ENCODE assay signal across 8 cellular contexts in genomic region chr6:33201147-33201545, GRCh38. TPM values are rescaled to one million over a fixed set of nuclear protein-coding genes. Genes with fewer than 3 reads are reported as not detected.
DNase-seq lines count a peak whose midpoint lies in the region; ATAC-seq and TF ChIP-seq lines count a peak whose summit lies in the region.

No MANE protein-coding gene starts in this region.

- peaks cover 55% of the 10 kb centered on the region for H3K36me3 Mint-ChIP-seq in effector memory CD8-positive, alpha-beta T cell (ENCODE audit: insufficient read depth)
- H3K36me3 Mint-ChIP-seq in natural killer cell treated with Interleukin-12 subunit alpha and Interleukin-12 subunit beta and Interleukin-15 and Interleukin-18, amount 100 ng/mL, for 72 hours, result peaks cover 36% of the 10 kb centered on the region

- H3K27me3 ChIP-seq in MM.1S (replicated peaks; ENCODE audit: insufficient read depth, low read length), result no peaks in the 10 kb centered on the region

- H3K9ac ChIP-seq in MM.1S (ENCODE audit: low read length), result peak overlapping the region; percentile 97

- peak overlapping the region; percentile 99 for H3K27ac Mint-ChIP-seq in effector memory CD8-positive, alpha-beta T cell
- peak overlapping the region; percentile 98 to 100 for H3K27ac Mint-ChIP-seq in natural killer cell treated with Interleukin-12 subunit alpha and Interleukin-12 subunit beta and Interleukin-15 and Interleukin-18, amount 100 ng/mL, for 72 hours

- peaks cover 11% of the 10 kb centered on the region for H3F3A ChIP-seq in MM.1S (ENCODE audit: insufficient read depth, low read length)

- DNase-seq in MM.1S, result no peak
- DNase-seq in effector memory CD8-positive, alpha-beta T cell, result no peak
- no peak for DNase-seq in natural killer cell treated with Interleukin-12 subunit alpha and Interleukin-12 subunit beta and Interleukin-15 and Interleukin-18, amount 100 ng/mL, for 72 hours (ENCODE audit: low spot score)
- DNase-seq in kidney tubule cell (ENCODE audit: low spot score), result no peak

- H3K9me2 ChIP-seq in MM.1S (replicated peaks; ENCODE audit: insufficient read depth, low read length), result no peaks in the 10 kb centered on the region

- peak overlapping the region; percentile 91 for H2AFZ ChIP-seq in MM.1S (ENCODE audit: low read length)

- H3K4me3 Mint-ChIP-seq in effector memory CD8-positive, alpha-beta T cell, result peak overlapping the region; percentile 100
- H3K4me3 Mint-ChIP-seq in natural killer cell treated with Interleukin-12 subunit alpha and Interleukin-12 subunit beta and Interleukin-15 and Interleukin-18, amount 100 ng/mL, for 72 hours, result peak overlapping the region; percentile 100

- H3K27me3 Mint-ChIP-seq in effector memory CD8-positive, alpha-beta T cell, result no peaks in the 10 kb centered on the region
- H3K27me3 Mint-ChIP-seq in natural killer cell treated with Interleukin-12 subunit alpha and Interleukin-12 subunit beta and Interleukin-15 and Interleukin-18, amount 100 ng/mL, for 72 hours, result peaks cover 0 to 3% of the 10 kb centered on the region in 2 donors

- peaks cover 47% of the 10 kb centered on the region for H3K79me2 ChIP-seq in MM.1S (ENCODE audit: low read length)

- H3K4me1 ChIP-seq in MM.1S (ENCODE audit: low read length), result peaks cover 35% of the 10 kb centered on the region

- no peaks in the 10 kb centered on the region; the same call in 1 of the 2 replicates for H3K36me3 ChIP-seq in MM.1S (replicated peaks; ENCODE audit: insufficient read depth, low read length)

- no peak; the same call in 1 of the 2 replicates for TF ChIP-seq CTCF in C4-2B (conservative IDR thresholded peaks at IDR 0.05)
- TF ChIP-seq CTCF in MM.1S (IDR thresholded peaks at IDR 0.05; ENCODE audit: low read length), result peak; percentile 9; the same call in 1 of the 2 replicates

- H3K4me1 Mint-ChIP-seq in effector memory CD8-positive, alpha-beta T cell (ENCODE audit: low read depth in 2 of 2), result peaks cover 70% of the 10 kb centered on the region in 2 donors
- H3K4me1 Mint-ChIP-seq in natural killer cell treated with Interleukin-12 subunit alpha and Interleukin-12 subunit beta and Interleukin-15 and Interleukin-18, amount 100 ng/mL, for 72 hours (ENCODE audit: low read depth in 2 of 2), result peaks cover 72 to 78% of the 10 kb centered on the region in 2 donors

- peak overlapping the region; percentile 100 for H3K4me2 ChIP-seq in MM.1S (ENCODE audit: low read depth, low read length)

- peak overlapping the region; percentile 96 for H3K4me3 ChIP-seq in MM.1S (ENCODE audit: low read length)

- ATAC-seq in effector memory CD8-positive, alpha-beta T cell (replicated peaks), result no peak
- no peak for ATAC-seq in natural killer cell treated with Interleukin-12 subunit alpha and Interleukin-12 subunit beta and Interleukin-15 and Interleukin-18, amount 100 ng/mL, for 72 hours
- ATAC-seq in HG03095 (IDR thresholded peaks at IDR 0.05; ENCODE audit: unreplicated experiment) (no peak), HG03354 (IDR thresholded peaks at IDR 0.05; ENCODE audit: poor library complexity, severe bottlenecking, unreplicated experiment) (no peak), HG03175 (IDR thresholded peaks at IDR 0.05; ENCODE audit: unreplicated experiment) (no peak)

- H3K27ac ChIP-seq in C4-2B (peak overlapping the region; percentile 94), MM.1S (ENCODE audit: low read length) (peak overlapping the region; percentile 82; the same call in 1 of the 2 replicates)

- H4K20me1 ChIP-seq in MM.1S (ENCODE audit: insufficient read depth, low read length), result no peaks in the 10 kb centered on the region

- no peaks in the 10 kb centered on the region for H3K9me3 Mint-ChIP-seq in effector memory CD8-positive, alpha-beta T cell
- no peaks in the 10 kb centered on the region for H3K9me3 Mint-ChIP-seq in natural killer cell treated with Interleukin-12 subunit alpha and Interleukin-12 subunit beta and Interleukin-15 and Interleukin-18, amount 100 ng/mL, for 72 hours

- no peaks in the 10 kb centered on the region for H3K9me3 ChIP-seq in MM.1S (replicated peaks; ENCODE audit: insufficient read depth, low read length)

RNA-seq across cellular contexts. Expression of gene SLC39A7, which starts 0.5 kb away (rescaled TPM):
- total RNA-seq in natural killer cell treated with Interleukin-12 subunit alpha and Interleukin-12 subunit beta and Interleukin-15 and Interleukin-18, amount 100 ng/mL, for 72 hours, result 100 to 1,000 TPM in 1 of 2 donors, 10 to 100 TPM in 1; 91.5 to 102 TPM

RNA-seq across cellular contexts. Expression of gene RXRB, which starts 0.7 kb away (rescaled TPM):
- 10 to 100 TPM; 43.9 to 50.4 TPM for total RNA-seq in natural killer cell treated with Interleukin-12 subunit alpha and Interleukin-12 subunit beta and Interleukin-15 and Interleukin-18, amount 100 ng/mL, for 72 hours

RNA-seq across cellular contexts. Expression of gene HSD17B8, which starts 3.3 kb away (rescaled TPM):
- 1 to 10 TPM; 3.3 to 6.2 TPM for total RNA-seq in natural killer cell treated with Interleukin-12 subunit alpha and Interleukin-12 subunit beta and Interleukin-15 and Interleukin-18, amount 100 ng/mL, for 72 hours

RNA-seq across cellular contexts. Expression of gene RING1, which starts 7.2 kb away (rescaled TPM):
- total RNA-seq in natural killer cell treated with Interleukin-12 subunit alpha and Interleukin-12 subunit beta and Interleukin-15 and Interleukin-18, amount 100 ng/mL, for 72 hours, result 10 to 100 TPM; 31.1 to 35.5 TPM

RNA-seq across cellular contexts. Expression of gene COL11A2, which starts 8.9 kb away (rescaled TPM):
- total RNA-seq in natural killer cell treated with Interleukin-12 subunit alpha and Interleukin-12 subunit beta and Interleukin-15 and Interleukin-18, amount 100 ng/mL, for 72 hours, result 1 to 10 TPM; 1.1 to 1.3 TPM
